ENCODE assay signal across 28 cellular contexts in genomic region chr10:8499312-8499711, GRCh38.
"Had no signal": no experiment of that assay in that cellular context is flagged by ENCODE, and none has a peak within 500 bp of the region (broad histone marks: within the 10 kb centered on the region; RNA-seq: fewer than 3 reads in every experiment).

No MANE protein-coding gene starts in this region.

- H3K9me3 Mint-ChIP-seq: activated naive CD4-positive, alpha-beta T cell treated with anti-CD3 and anti-CD28 coated beads for 36 hours; activated naive CD4-positive, alpha-beta T cell treated with anti-CD3 and anti-CD28 coated beads, Interleukin-2, amount 50 U/mL, for 72 hours; activated T-cell treated with anti-CD3 and anti-CD28 coated beads, Interleukin-2, amount 50 U/mL, for 24 hours; activated T-helper 1 cell treated with anti-CD3 and anti-CD28 coated beads, Interleukin-12 subunit alpha, Interleukin-12 subunit beta, Interleukin-2, Interleukin-4 antibody, amounts not matched to agents 30 ng/mL and 10 ng/mL and 1 ng/mL, durations not matched to agents 14 hours and 24 hours and 36 hours had no signal

- H3K36me3 Mint-ChIP-seq: activated naive CD4-positive, alpha-beta T cell treated with anti-CD3 and anti-CD28 coated beads, Interleukin-2, amount 50 U/mL, for 72 hours had no signal

- DNase-seq: activated CD4-positive, alpha-beta T cell treated with anti-CD3 and anti-CD28 coated beads for 4 hours; activated CD8-positive, alpha-beta T cell treated with anti-CD3 and anti-CD28 coated beads, Interleukin-2, amount 10 ng/mL, durations not matched to agents 7 days and 5 days; activated gamma-delta T cell treated with Interleukin-2 at 50 U/mL for 16 hours; adrenal gland; body of pancreas; caudate nucleus; cerebellar nuclear complex; Kasumi-1; KG1; MM.1S; NCI-H1092; NCI-H1436 treated with DMSO at 0.1 percent for 48 hours; NCI-H1694 treated with DMSO at 0.1 percent for 48 hours; NCI-H2029; NCI-H2171 treated with DMSO at 0.1 percent for 48 hours; NCI-H2227 treated with DMSO at 0.1 percent for 48 hours; NCI-H446; NCI-H510A treated with DMSO at 0.1 percent for 48 hours; NCI-H526 treated with DMSO at 0.1 percent for 48 hours; NCI-H82; PC-9; Right ventricle myocardium superior; SW 1271; T1000 had no signal

- ATAC-seq: activated CD8-positive, alpha-beta T cell treated with anti-CD3 and anti-CD28 coated beads, Interleukin-2, amount 10 ng/mL, durations not matched to agents 7 days and 5 days; body of pancreas had no signal

- H3K27ac Mint-ChIP-seq: activated CD8-positive, alpha-beta T cell treated with anti-CD3 and anti-CD28 coated beads, Interleukin-2, amount 10 ng/mL, durations not matched to agents 7 days and 5 days; activated naive CD4-positive, alpha-beta T cell treated with anti-CD3 and anti-CD28 coated beads for 36 hours; activated T-helper 1 cell treated with anti-CD3 and anti-CD28 coated beads, Interleukin-12 subunit alpha, Interleukin-12 subunit beta, Interleukin-2, Interleukin-4 antibody, amounts not matched to agents 30 ng/mL and 10 ng/mL and 1 ng/mL, durations not matched to agents 14 hours and 24 hours and 36 hours had no signal

- H3K4me3 Mint-ChIP-seq: activated CD8-positive, alpha-beta T cell treated with anti-CD3 and anti-CD28 coated beads, Interleukin-2, amount 10 ng/mL, durations not matched to agents 7 days and 5 days; activated naive CD4-positive, alpha-beta T cell treated with anti-CD3 and anti-CD28 coated beads for 36 hours; activated T-cell treated with anti-CD3 and anti-CD28 coated beads, Interleukin-2, amount 50 U/mL, for 24 hours; activated T-helper 1 cell treated with anti-CD3 and anti-CD28 coated beads, Interleukin-12 subunit alpha, Interleukin-12 subunit beta, Interleukin-2, Interleukin-4 antibody, amounts not matched to agents 30 ng/mL and 10 ng/mL and 1 ng/mL, durations not matched to agents 14 hours and 24 hours and 36 hours had no signal
